ENCODE assay signal across 8 cellular contexts in genomic region chr1:20124451-20125057, GRCh38. TPM values are rescaled to one million over a fixed set of nuclear protein-coding genes. Genes with fewer than 3 reads are reported as not detected.
A peak's percentile ranks its signal among the peaks of the same experiment; 100 is the strongest.
DNase-seq lines count a peak whose midpoint lies in the region; ATAC-seq and TF ChIP-seq lines count a peak whose summit lies in the region.

No MANE protein-coding gene starts in this region.

- POLR2A ChIA-PET in Panc1 (lab: Charles Lee), result no interaction called here
- POLR2A ChIA-PET in GM10248 (lab: Yijun Ruan, JAX), result no interaction called here

- TF ChIP-seq CTCF in Panc1 (IDR thresholded peaks at IDR 0.05), result no peak
- no peak for TF ChIP-seq CTCF in sigmoid colon (IDR thresholded peaks at IDR 0.05)
- no peak for TF ChIP-seq CTCF in GM10248 (IDR thresholded peaks at IDR 0.05; ENCODE audit: control extremely low read depth, extremely low read depth, low read depth, missing control alignments)

- no peak for TF ChIP-seq POLR2A in sigmoid colon (IDR thresholded peaks at IDR 0.05)

- peak; percentile 20 for DNase-seq in Panc1 (ENCODE audit: low read depth, low spot score)
- DNase-seq in fibroblast of gingiva (ENCODE audit: low read depth), result peak; percentile 30
- DNase-seq in sigmoid colon, result peak; percentile 68
- DNase-seq in NOMO-1 treated with DMSO at 0.1 percent for 48 hours (lab: John Stamatoyannopoulos, UW; ENCODE audit: unreplicated experiment), result no peak
- DNase-seq in activated CD4-positive, alpha-beta T cell treated with anti-CD3 and anti-CD28 coated beads, Interleukin-2, amount 50 U/mL, for 1 hour, result no peak
- no peak for DNase-seq in GM10248 (ENCODE audit: extremely low spot score)
- DNase-seq in NCI-H2107 (lab: John Stamatoyannopoulos, UW), result no peak

- H3K9me3 ChIP-seq in Panc1 (ENCODE audit: control insufficient read depth, insufficient read depth, low read depth, low read length) (no peaks in the 10 kb centered on the region), sigmoid colon (no peaks in the 10 kb centered on the region)

- ATAC-seq in GM18868 (IDR thresholded peaks at IDR 0.05; ENCODE audit: unreplicated experiment) (peak; percentile 43), Panc1 (peak; percentile 74)

- in situ Hi-C loops in Panc1 (cut with HindIII; ENCODE audit: low pct_unique_long_range_greater_than_20kb, low sequenced_read_pairs), result no loop called here

- WGBS in sigmoid colon, 2 donors, result 50 to 80% methylated on average over 7 of the region's 7 CpGs

- no peak for TF ChIP-seq EP300 in sigmoid colon (IDR thresholded peaks at IDR 0.05)

- BruUV-seq in Panc1 (replicated peaks; lab: Mats Ljungman, UMichigan), result no TSS peak

- H3K36me3 ChIP-seq in Panc1 (ENCODE audit: control insufficient read depth, insufficient read depth, low read length), result no peaks in the 10 kb centered on the region
- H3K36me3 ChIP-seq in sigmoid colon, result no peaks in the 10 kb centered on the region

- no peak overlapping the region for H3K27ac ChIP-seq in Panc1 (ENCODE audit: low read length)
- H3K27ac ChIP-seq in sigmoid colon, result no peak overlapping the region

- H3K4me1 ChIP-seq in Panc1 (ENCODE audit: control insufficient read depth, insufficient read depth, low read length), result no peaks in the 10 kb centered on the region; the same call in 1 of the 2 replicates
- peaks cover 0 to 12% (median 12%) of the 10 kb centered on the region in 4 donors for H3K4me1 ChIP-seq in sigmoid colon

- CTCF ChIA-PET in Panc1 (lab: Charles Lee) (no interaction called here), GM10248 (lab: Yijun Ruan, JAX) (interaction anchor here (1.2 to 4.6 kb wide), 4 partner anchors 9 to 28 kb away, joined by 3 to 34 read pairs (median 10); no protein-coding TSS in a partner anchor)

- H3K4me3 ChIP-seq in Panc1 (ENCODE audit: low read depth in 2 of 2, low read length in 2 of 2) (no peak overlapping the region), sigmoid colon (no peak overlapping the region)

- intact Hi-C loops in Panc1 (cut with micrococcal nuclease; ENCODE audit: unreplicated experiment), result no loop called here
- intact Hi-C loops in sigmoid colon (cut with DNase I), result no loop called here

- H3K27me3 ChIP-seq in Panc1 (ENCODE audit: control insufficient read depth, insufficient read depth, low read length), result peaks cover 12% of the 10 kb centered on the region
- no peaks in the 10 kb centered on the region for H3K27me3 ChIP-seq in sigmoid colon

RNA-seq across cellular contexts. Expression of gene PLA2G2D, which starts 5.2 kb away (rescaled TPM):
- total RNA-seq in Panc1 (2021; ENCODE audit: unreplicated experiment), result not detected
- not detected for polyA plus RNA-seq in Panc1 (2012; ENCODE audit: insufficient read length)
- under 1 TPM in 1 of 4 donors, not detected in 3; 0.16 TPM for total RNA-seq in sigmoid colon
- polyA plus RNA-seq in sigmoid colon, result 1 to 10 TPM in 1 of 3 donors, not detected in 2; 8.6 TPM

RNA-seq across cellular contexts. Expression of gene PLA2G2F, which starts 14.6 kb away (rescaled TPM):
- not detected for total RNA-seq in Panc1 (2021; ENCODE audit: unreplicated experiment)
- polyA plus RNA-seq in Panc1 (2012; ENCODE audit: insufficient read length), result not detected
- total RNA-seq in sigmoid colon, result not detected
- polyA plus RNA-seq in sigmoid colon, result under 1 TPM in 2 of 3 donors, not detected in 1; 0.60 to 0.80 TPM

RNA-seq across cellular contexts. Expression of gene PLA2G5, which starts 54.6 kb away (rescaled TPM):
- total RNA-seq in Panc1 (2021; ENCODE audit: unreplicated experiment) (not detected), sigmoid colon (10 to 100 TPM; 18.6 to 45.4 (median 30.5) TPM)
- not detected for polyA plus RNA-seq in Panc1 (2012; ENCODE audit: insufficient read length)
- polyA plus RNA-seq in sigmoid colon, result 1 to 10 TPM in 2 of 3 donors, under 1 TPM in 1; 0.69 to 5.4 (median 2.4) TPM

Comparison
In these comparisons a context has a peak if more than half of its experiments do, and no peak if none do; other contexts are left out.
1. DNase-seq: peak in Panc1 (single experiment), fibroblast of gingiva (single experiment) and sigmoid colon (single experiment); none in NOMO-1 treated with DMSO at 0.1 percent for 48 hours (single experiment), activated CD4-positive, alpha-beta T cell treated with anti-CD3 and anti-CD28 coated beads, Interleukin-2, amount 50 U/mL, for 1 hour (single experiment), GM10248 (single experiment) and NCI-H2107 (single experiment).
2. RNA of gene PLA2G5, which starts 54.6 kb away (total RNA-seq): 18.6 to 45.4 TPM in sigmoid colon; not detected in Panc1 (single experiment); every median in the first group is over 10 times any median in the second.